20 cellular contexts compared by ENCODE assay signal in the genomic region with DNA sequence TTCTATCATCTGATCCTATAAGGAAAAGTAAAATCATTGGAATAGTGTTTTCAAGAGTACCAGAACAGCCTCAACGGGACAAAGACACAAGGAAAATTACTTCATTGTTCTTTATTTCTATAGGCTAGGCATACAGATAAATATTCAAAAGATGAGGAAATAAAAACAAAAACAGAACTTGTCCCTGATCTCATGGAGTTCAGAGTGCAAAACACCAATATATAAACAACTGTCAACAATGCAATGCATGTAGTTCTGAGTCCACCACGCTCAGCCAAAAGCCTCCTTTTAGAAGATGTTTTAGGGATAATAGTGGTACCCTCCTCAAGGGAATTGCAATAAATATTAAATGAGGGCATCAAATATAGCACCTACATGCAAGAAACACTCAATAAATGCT.
"Had no signal": no experiment of that assay in that cellular context is flagged by ENCODE, and none has a peak within 500 bp of the region (broad histone marks: within the 10 kb centered on the region; RNA-seq: fewer than 3 reads in every experiment).

No MANE protein-coding gene starts in this region.

- H3K9me3 ChIP-seq: colonic mucosa, esophagus muscularis mucosa, gastroesophageal sphincter, heart left ventricle, left lung, lower lobe of right lung had no signal

- H3K4me2 ChIP-seq: hepatocyte had no signal

- H2AFZ ChIP-seq: hepatocyte had no signal

- H3K4me1 ChIP-seq: colonic mucosa, foreskin keratinocyte, lower lobe of right lung had no signal

- H3K27ac ChIP-seq: colonic mucosa, foreskin keratinocyte, heart left ventricle, hepatocyte, left lung, lower lobe of right lung had no signal

- H3K36me3 ChIP-seq: colonic mucosa, esophagus muscularis mucosa, gastroesophageal sphincter, heart left ventricle, left lung, lower lobe of right lung had no signal

- DNase-seq: colonic mucosa; cortex of kidney; effector CD8-positive, alpha-beta T cell; effector memory CD8-positive, alpha-beta T cell; foreskin keratinocyte; heart left ventricle; hypothalamus; immature natural killer cell; islet precursor cell; kidney; kidney glomerular epithelial cell; left lung; left ventricle myocardium superior; lower lobe of right lung; mesendoderm; midbrain; naive thymus-derived CD4-positive, alpha-beta T cell had no signal

- H3K27me3 ChIP-seq: colonic mucosa, esophagus muscularis mucosa, foreskin keratinocyte, gastroesophageal sphincter, heart left ventricle, hepatocyte, left lung had no signal

- H3K4me3 ChIP-seq: colonic mucosa, esophagus muscularis mucosa, gastroesophageal sphincter, heart left ventricle, hepatocyte, left lung, lower lobe of right lung had no signal
